ENCODE assay signal across 7 cellular contexts in the genomic region with DNA sequence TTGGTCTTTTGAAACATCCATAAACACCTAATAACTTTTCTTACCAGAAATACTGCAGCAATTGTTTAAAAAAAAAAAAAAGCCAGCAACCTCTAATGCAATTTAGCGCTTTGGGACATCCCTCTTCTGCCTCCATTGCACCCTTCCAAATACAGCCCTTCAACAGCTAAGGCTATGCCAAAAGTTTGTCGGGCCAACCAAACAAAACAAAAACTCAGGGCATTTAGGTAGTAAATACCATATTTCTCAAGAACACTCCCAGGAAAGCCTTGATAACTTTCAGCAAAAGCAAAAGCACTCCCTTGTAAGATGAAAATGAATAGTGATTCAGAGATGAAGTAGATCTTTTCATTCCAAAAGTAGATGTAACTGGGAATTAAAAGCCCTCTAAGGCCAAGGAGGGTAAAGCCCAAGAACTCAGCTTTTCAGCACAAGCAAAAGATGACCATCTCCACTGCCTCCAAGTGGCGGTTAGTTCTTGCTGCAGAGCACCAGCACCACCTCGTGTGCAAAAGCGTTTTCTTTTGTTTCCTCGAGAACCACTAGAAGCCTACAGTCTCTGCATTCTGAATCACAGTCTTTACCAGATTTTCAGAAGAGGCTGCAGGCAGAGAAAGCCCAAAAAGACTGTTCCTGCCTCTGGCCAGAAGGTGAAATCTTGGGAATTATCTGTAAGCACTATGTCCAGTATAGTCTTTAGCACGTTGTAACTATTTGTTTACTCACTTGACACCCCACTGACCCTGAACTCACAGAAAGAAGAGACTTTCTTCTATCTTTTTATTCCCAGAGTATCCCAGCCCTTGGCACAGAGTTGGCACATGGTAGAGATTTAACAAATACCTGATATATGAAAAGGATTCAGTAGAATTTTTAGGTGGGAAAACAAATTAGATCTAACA. TPM values are rescaled to one million over a fixed set of nuclear protein-coding genes. Genes with fewer than 3 reads are reported as not detected.
DNase-seq lines count a peak whose midpoint lies in the region; ATAC-seq and TF ChIP-seq lines count a peak whose summit lies in the region.

No MANE protein-coding gene starts in this region.

- peak; percentile 70 for ATAC-seq in GM21576 (IDR thresholded peaks at IDR 0.05; ENCODE audit: unreplicated experiment)
- ATAC-seq in PC-3, result peak; percentile 97
- peak; percentile 63 to 80 (median 76) for ATAC-seq in right lobe of liver
- ATAC-seq in upper lobe of right lung, result peak; percentile 71

- H3K4me3 ChIP-seq in KMS-11 (IDR thresholded peaks at IDR 0.05; ENCODE audit: insufficient read depth, low read depth, low read length), result no peak overlapping the region
- no peak overlapping the region for H3K4me3 ChIP-seq in PC-3 (ENCODE audit: low read length)
- no peak overlapping the region for H3K4me3 ChIP-seq in right lobe of liver
- H3K4me3 ChIP-seq in upper lobe of right lung, result no peak overlapping the region

- POLR2A ChIA-PET in PC-3 (lab: Charles Lee; ENCODE audit: unreplicated experiment), result interaction anchor here (0.6 kb wide), 1 partner anchor 123 kb away, joined by 4 read pairs; no protein-coding TSS in a partner anchor

- H3K4me2 ChIP-seq in KMS-11, result no peak overlapping the region
- peak overlapping the region; percentile 43 for H3K4me2 ChIP-seq in PC-3 (ENCODE audit: low read length)

- no peaks in the 10 kb centered on the region for H3F3A ChIP-seq in PC-3 (ENCODE audit: low read length, unreplicated experiment)

- H3K27me3 ChIP-seq in KMS-11 (ENCODE audit: insufficient read depth, low read depth), result no peaks in the 10 kb centered on the region
- no peaks in the 10 kb centered on the region for H3K27me3 ChIP-seq in PC-3 (ENCODE audit: low read length)
- H3K27me3 ChIP-seq in right lobe of liver, result no peaks in the 10 kb centered on the region
- no peaks in the 10 kb centered on the region for H3K27me3 ChIP-seq in upper lobe of right lung

- H3K9me3 ChIP-seq in PC-3 (ENCODE audit: low read length) (no peaks in the 10 kb centered on the region), right lobe of liver (no peaks in the 10 kb centered on the region), upper lobe of right lung (no peaks in the 10 kb centered on the region)

- TF ChIP-seq CTCF in KMS-11 (conservative IDR thresholded peaks at IDR 0.05; ENCODE audit: low read depth, low read length) (peak; percentile 56), PC-3 (conservative IDR thresholded peaks at IDR 0.05; ENCODE audit: low read depth, low read length) (peak; percentile 98), chondrocyte (IDR thresholded peaks at IDR 0.05) (peak; percentile 85), right lobe of liver (IDR thresholded peaks at IDR 0.05) (peak; percentile 38 to 58 (median 46)), upper lobe of right lung (IDR thresholded peaks at IDR 0.05) (peak; percentile 55)

- H3K36me3 ChIP-seq in KMS-11 (ENCODE audit: insufficient read depth) (no peaks in the 10 kb centered on the region), PC-3 (ENCODE audit: low read depth, low read length) (no peaks in the 10 kb centered on the region), right lobe of liver (no peaks in the 10 kb centered on the region), upper lobe of right lung (no peaks in the 10 kb centered on the region)

- H2AFZ ChIP-seq in KMS-11 (ENCODE audit: low read depth) (no peak overlapping the region), PC-3 (ENCODE audit: low read length) (peak overlapping the region; percentile 54)

- H3K27me3 Mint-ChIP-seq in chondrocyte (ENCODE audit: low read depth), result no peaks in the 10 kb centered on the region

- intact Hi-C loops in PC-3 (cut with micrococcal nuclease) (loop anchor here (1.0 to 10.0 kb wide), 10 partner anchors 47 to 690 kb away; partner anchors contain the start of gene C14orf39), right lobe of liver (cut with DNase I) (loop anchor here in 1 of 2 donors (10.0 kb wide), 1 partner anchor 197 kb away; no protein-coding TSS in a partner anchor), upper lobe of right lung (cut with DNase I) (no loop called here)

- H3K4me1 Mint-ChIP-seq in chondrocyte (ENCODE audit: low read depth), result peaks cover 48% of the 10 kb centered on the region

- H3K79me2 ChIP-seq in KMS-11 (ENCODE audit: insufficient read depth, low read depth), result no peaks in the 10 kb centered on the region
- no peaks in the 10 kb centered on the region for H3K79me2 ChIP-seq in PC-3 (ENCODE audit: low read length)

- CTCF ChIA-PET in PC-3 (lab: Charles Lee), result interaction anchor here (0.6 to 1.6 kb wide), 4 partner anchors 79 to 296 kb away, joined by 3 to 15 read pairs (median 4); no protein-coding TSS in a partner anchor

- BruUV-seq in PC-3 (replicated peaks; lab: Mats Ljungman, UMichigan), result no TSS peak

- no peaks in the 10 kb centered on the region for H3K9me3 Mint-ChIP-seq in chondrocyte (ENCODE audit: low read depth)

- WGBS in right lobe of liver (ENCODE audit: insufficient coverage, low coverage, low lambda C conversion rate, missing lambda C conversion rate), result 27% methylated on average over 7 of the region's 7 CpGs

- H3K27ac ChIP-seq in KMS-11 (no peak overlapping the region), PC-3 (ENCODE audit: low read length) (no peak overlapping the region), right lobe of liver (no peak overlapping the region), upper lobe of right lung (no peak overlapping the region)

- TF ChIP-seq POLR2A in right lobe of liver (IDR thresholded peaks at IDR 0.05), result no peak

- H3K27ac Mint-ChIP-seq in chondrocyte (ENCODE audit: unreplicated experiment), result peak overlapping the region; percentile 10

- H3K9ac ChIP-seq in KMS-11 (no peak overlapping the region), PC-3 (ENCODE audit: low read length) (no peak overlapping the region)

- H4K20me1 ChIP-seq in KMS-11 (ENCODE audit: insufficient read depth) (no peaks in the 10 kb centered on the region), PC-3 (ENCODE audit: low read length) (no peaks in the 10 kb centered on the region)

- no peak overlapping the region for H3K4me3 Mint-ChIP-seq in chondrocyte (ENCODE audit: unreplicated experiment)

- DNase-seq in G401 (ENCODE audit: low spot score), result peak; percentile 53
- DNase-seq in PC-3, result peak; percentile 94
- DNase-seq in chondrocyte (ENCODE audit: low spot score), result no peak
- no peak for DNase-seq in right lobe of liver
- no peak for DNase-seq in upper lobe of right lung

- H3K9me2 ChIP-seq in PC-3 (replicated peaks; ENCODE audit: low read length), result no peaks in the 10 kb centered on the region

- in situ Hi-C loops in G401 (cut with HindIII; ENCODE audit: low sequenced_read_pairs), result no loop called here

- no peaks in the 10 kb centered on the region for H3K36me3 Mint-ChIP-seq in chondrocyte (ENCODE audit: low read depth)

- no peaks in the 10 kb centered on the region for H3K4me1 ChIP-seq in KMS-11 (ENCODE audit: low read depth, poor library complexity, severe bottlenecking)
- H3K4me1 ChIP-seq in PC-3 (ENCODE audit: insufficient read depth, low read length), result peaks cover 4% of the 10 kb centered on the region; the same call in 1 of the 2 replicates
- H3K4me1 ChIP-seq in right lobe of liver, result no peaks in the 10 kb centered on the region
- H3K4me1 ChIP-seq in upper lobe of right lung, result no peaks in the 10 kb centered on the region

RNA-seq across cellular contexts. Expression of gene SIX6, which starts 53.1 kb away (rescaled TPM):
- not detected in 2 replicates for total RNA-seq in G401 (2014; rRNA removed; shearing (Covaris generic))
- total RNA-seq in PC-3 (2014; rRNA removed) (not detected in 2 replicates), chondrocyte (not detected in 3 replicates), right lobe of liver (not detected), upper lobe of right lung (not detected)

Comparison
In these comparisons a context has a peak if more than half of its experiments do, and no peak if none do; other contexts are left out.
1. DNase-seq: peak in G401 (single experiment) and PC-3 (single experiment); none in chondrocyte (single experiment), right lobe of liver (0 of 3) and upper lobe of right lung (single experiment).
2. CTCF ChIP-seq: peak in every context shown above with its lines; median percentile 98 in PC-3; 85 in chondrocyte; 56 in KMS-11; 55 in upper lobe of right lung; 46 in right lobe of liver.
3. Peak in every context shown above with its lines, with median percentiles within 50 percentile points of each other: ATAC-seq.